27 cellular contexts compared by ENCODE assay signal in genomic region chr6:43814111-43814510, GRCh38.
"Had no signal": no experiment of that assay in that cellular context is flagged by ENCODE, and none has a peak within 500 bp of the region (broad histone marks: within the 10 kb centered on the region; RNA-seq: fewer than 3 reads in every experiment).

No MANE protein-coding gene starts in this region.

- DNase-seq: activated CD4-positive, alpha-beta T cell treated with anti-CD3 and anti-CD28 coated beads, Interleukin-2, amount 50 U/mL, for 1 hour; activated CD4-positive, CD25-positive, alpha-beta regulatory T cell treated with anti-CD3 and anti-CD28 coated beads, Interleukin-2, amount 50 U/mL, for 72 hours; activated CD8-positive, alpha-beta T cell treated with anti-CD3 and anti-CD28 coated beads, Interleukin-2, amount 10 ng/mL, durations not matched to agents 7 days and 5 days; activated gamma-delta T cell treated with Interleukin-2 at 50 U/mL for 16 hours; anterior cingulate cortex; body of pancreas; dermis blood vessel endothelial cell; effector memory CD4-positive, alpha-beta T cell; head of caudate nucleus; islet precursor cell; lower lobe of right lung; mesendoderm; mucosa of descending colon; naive thymus-derived CD4-positive, alpha-beta T cell; psoas muscle; stimulated activated CD4-positive, alpha-beta T cell treated with anti-CD3 and anti-CD28 coated beads, Interleukin-4, amount 100 ng/mL, for 24 hours; stimulated activated naive CD4-positive, alpha-beta T cell treated with Interleukin-2 at 50 U/mL for 16 hours; T-cell; uterus had no signal

- H3K36me3 ChIP-seq: gastroesophageal sphincter, lower lobe of right lung, right atrium auricular region, thoracic aorta, uterus had no signal

- H3K27ac Mint-ChIP-seq: activated naive CD4-positive, alpha-beta T cell treated with anti-CD3 and anti-CD28 coated beads, Interleukin-2, amount 50 U/mL, for 24 hours; activated T-helper 1 cell treated with anti-CD3 and anti-CD28 coated beads, Interleukin-12 subunit alpha, Interleukin-12 subunit beta, Interleukin-2, Interleukin-4 antibody, amounts not matched to agents 30 ng/mL and 10 ng/mL and 1 ng/mL, durations not matched to agents 14 hours and 24 hours and 36 hours; naive thymus-derived CD4-positive, alpha-beta T cell; T-helper 2 cell treated with Interferon-gamma antibody and Interleukin-4, amounts not matched to agents 5 μg/mL and 100 μg/mL, for 36 hours had no signal

- H3K36me3 Mint-ChIP-seq: activated naive CD4-positive, alpha-beta T cell treated with anti-CD3 and anti-CD28 coated beads, Interleukin-2, amount 50 U/mL, for 24 hours; naive thymus-derived CD4-positive, alpha-beta T cell; T-cell had no signal

- H3K9me3 Mint-ChIP-seq: activated naive CD4-positive, alpha-beta T cell treated with anti-CD3 and anti-CD28 coated beads, Interleukin-2, amount 50 U/mL, for 24 hours; activated T-helper 1 cell treated with anti-CD3 and anti-CD28 coated beads, Interleukin-12 subunit alpha, Interleukin-12 subunit beta, Interleukin-2, Interleukin-4 antibody, amounts not matched to agents 30 ng/mL and 10 ng/mL and 1 ng/mL, durations not matched to agents 14 hours and 24 hours and 36 hours; naive thymus-derived CD4-positive, alpha-beta T cell; T-cell; T-helper 2 cell treated with Interferon-gamma antibody and Interleukin-4, amounts not matched to agents 5 μg/mL and 100 μg/mL, for 36 hours had no signal

- H3K27me3 ChIP-seq: body of pancreas, gastroesophageal sphincter, right atrium auricular region, uterus had no signal

- H3K9me3 ChIP-seq: body of pancreas, gastroesophageal sphincter, lower lobe of right lung, mucosa of descending colon, psoas muscle, right atrium auricular region, thoracic aorta, uterus had no signal

- FAIRE-seq: endothelial cell of umbilical vein had no signal

- H3K4me3 Mint-ChIP-seq: activated CD8-positive, alpha-beta T cell treated with anti-CD3 and anti-CD28 coated beads, Interleukin-2, amount 10 ng/mL, durations not matched to agents 7 days and 5 days; activated naive CD4-positive, alpha-beta T cell treated with anti-CD3 and anti-CD28 coated beads, Interleukin-2, amount 50 U/mL, for 24 hours; activated T-helper 1 cell treated with anti-CD3 and anti-CD28 coated beads, Interleukin-12 subunit alpha, Interleukin-12 subunit beta, Interleukin-2, Interleukin-4 antibody, amounts not matched to agents 30 ng/mL and 10 ng/mL and 1 ng/mL, durations not matched to agents 14 hours and 24 hours and 36 hours; T-cell; T-helper 2 cell treated with Interferon-gamma antibody and Interleukin-4, amounts not matched to agents 5 μg/mL and 100 μg/mL, for 36 hours had no signal

- H3K4me3 ChIP-seq: body of pancreas, gastroesophageal sphincter, lower lobe of right lung, mucosa of descending colon, psoas muscle, right atrium auricular region, thoracic aorta, uterus had no signal

- H3K4me1 ChIP-seq: right atrium auricular region, uterus had no signal

- ATAC-seq: activated CD8-positive, alpha-beta T cell treated with anti-CD3 and anti-CD28 coated beads, Interleukin-2, amount 10 ng/mL, durations not matched to agents 7 days and 5 days; gastroesophageal sphincter; naive thymus-derived CD4-positive, alpha-beta T cell; T-cell had no signal

- H3K27me3 Mint-ChIP-seq: activated naive CD4-positive, alpha-beta T cell treated with anti-CD3 and anti-CD28 coated beads, Interleukin-2, amount 50 U/mL, for 24 hours had no signal

- H3K27ac ChIP-seq: gastroesophageal sphincter, lower lobe of right lung, psoas muscle, right atrium auricular region, thoracic aorta, uterus, VCaP had no signal
